Comparison of ENCODE assay signal across 8 cellular contexts in the genomic region with DNA sequence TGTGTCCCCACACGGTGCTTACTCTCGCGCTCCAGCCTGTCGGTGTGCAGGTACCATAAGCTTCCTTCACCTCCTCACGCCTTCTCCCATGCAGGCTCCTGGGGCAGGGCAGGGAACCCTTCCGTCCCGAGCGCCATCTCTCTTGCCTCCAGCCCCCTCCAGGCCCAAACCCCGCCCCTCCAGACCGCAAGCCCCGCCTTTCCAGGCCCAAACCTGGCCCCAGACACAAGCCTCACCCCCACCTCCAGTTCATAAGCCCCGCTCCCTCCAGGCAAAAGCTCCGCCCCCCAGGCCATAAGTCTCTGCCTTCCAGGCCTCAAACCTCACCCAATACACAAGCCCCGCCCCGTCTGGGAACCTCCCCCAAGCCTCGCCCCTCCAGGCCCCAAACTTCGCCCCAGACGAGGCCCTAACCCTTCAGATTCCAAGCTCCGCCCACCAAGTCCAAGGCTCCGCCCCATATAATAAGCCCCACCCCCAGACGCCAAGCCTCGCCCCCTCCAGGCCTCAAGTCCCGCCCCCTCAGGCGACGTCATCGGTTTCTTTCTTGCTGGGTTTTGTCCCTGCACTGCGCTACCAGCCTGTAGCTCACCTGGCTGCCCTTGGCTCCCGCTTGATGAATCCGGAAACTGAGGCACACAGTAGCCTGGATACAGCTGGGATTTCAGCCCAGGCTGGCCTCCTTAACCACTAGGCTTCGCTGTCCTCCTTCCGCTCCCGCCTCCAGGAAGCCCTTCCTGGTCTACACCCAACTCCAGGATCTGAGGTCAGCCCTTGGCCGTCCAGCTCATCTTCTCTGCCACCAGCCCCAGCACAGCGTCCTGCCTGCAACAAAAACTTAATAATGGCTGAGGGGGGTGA. TPM values are rescaled to one million over a fixed set of nuclear protein-coding genes. Genes with fewer than 3 reads are reported as not detected.
DNase-seq lines count a peak whose midpoint lies in the region; ATAC-seq, FAIRE-seq and TF ChIP-seq lines count a peak whose summit lies in the region.

No MANE protein-coding gene starts in this region.

- ATAC-seq in pancreas = peak in 3 of 4 donors; percentile 1 to 19 (median 10)
- no peak for ATAC-seq in HG02973 (IDR thresholded peaks at IDR 0.05; ENCODE audit: unreplicated experiment)
- ATAC-seq in HG02970 (IDR thresholded peaks at IDR 0.05; ENCODE audit: low FRiP score, unreplicated experiment) = no peak

- H3K36me3 ChIP-seq in HEK293 (ENCODE audit: control insufficient read depth in 2 of 2, insufficient read depth in 1 of 2, low read length in 2 of 2) (peaks cover 0 to 18% of the 10 kb centered on the region in 2 experiments; a peak in 1 of 3 replicates), pancreas (peaks cover 3 to 14% (median 13%) of the 10 kb centered on the region in 3 donors)

- 50 to 52% methylated on average over 27 to 34 of the region's 34 CpGs for WGBS in pancreas, 2 donors

- no peaks in the 10 kb centered on the region for H3K27me3 ChIP-seq in pancreas

- TF ChIP-seq CTCF in HEK293 (tag by site-specific recombination; IDR thresholded peaks at IDR 0.05) = no peak
- no peak for TF ChIP-seq CTCF in pancreas (IDR thresholded peaks at IDR 0.05)

- intact Hi-C loops in pancreas (cut with DNase I) = no loop called here

- CTCF ChIA-PET in HEK293 (lab: Yijun Ruan, JAX) = interaction anchor here (0.6 to 1.0 kb wide), 2 partner anchors 16 to 35 kb away, joined by 3 to 7 read pairs; no protein-coding TSS in a partner anchor

- no peak overlapping the region for H3K27ac ChIP-seq in HEK293 (ENCODE audit: extremely low read depth, low read depth, low read length)
- peak overlapping the region in 2 of 4 donors; percentile 4 to 25 for H3K27ac ChIP-seq in pancreas

- DNase-seq in T-helper 9 cell (peak; percentile 71), pancreas (peak in 5 of 6 donors; percentile 61 to 87 (median 71)), GOT3 (lab: John Stamatoyannopoulos, UW) (no peak), RCC 7860 (ENCODE audit: low spot score) (no peak)
- DNase-seq in effector CD4-positive, alpha-beta T cell = peak; percentile 64

- H3K9me3 ChIP-seq in HEK293 (ENCODE audit: control insufficient read depth, insufficient read depth, low read depth, low read length) = no peaks in the 10 kb centered on the region
- no peaks in the 10 kb centered on the region for H3K9me3 ChIP-seq in pancreas

- H3K4me1 ChIP-seq in HEK293 (ENCODE audit: control insufficient read depth, insufficient read depth, low read length) (peaks cover 6% of the 10 kb centered on the region; the same call in 1 of the 2 replicates), pancreas (peaks cover 8 to 13% (median 8%) of the 10 kb centered on the region in 3 donors)

- H3K4me3 ChIP-seq in HEK293 (ENCODE audit: low read depth, low read length) (no peak overlapping the region), pancreas (no peak overlapping the region)

- FAIRE-seq in pancreas (lab: Jason Lieb, UNC) (no peak), RCC 7860 (lab: Jason Lieb, UNC) (no peak)

- POLR2A ChIA-PET in HEK293 (lab: Yijun Ruan, JAX) = interaction anchor here (0.5 to 3.2 kb wide), 6 partner anchors 14 to 124 kb away, joined by 3 to 17 read pairs (median 4); no protein-coding TSS in a partner anchor

TF ChIP-seq in HEK293, 187 proteins besides CTCF, POLR2A, EP300 and RAD21 (continues in another document):
- TF ChIP-seq, protein P1, sequence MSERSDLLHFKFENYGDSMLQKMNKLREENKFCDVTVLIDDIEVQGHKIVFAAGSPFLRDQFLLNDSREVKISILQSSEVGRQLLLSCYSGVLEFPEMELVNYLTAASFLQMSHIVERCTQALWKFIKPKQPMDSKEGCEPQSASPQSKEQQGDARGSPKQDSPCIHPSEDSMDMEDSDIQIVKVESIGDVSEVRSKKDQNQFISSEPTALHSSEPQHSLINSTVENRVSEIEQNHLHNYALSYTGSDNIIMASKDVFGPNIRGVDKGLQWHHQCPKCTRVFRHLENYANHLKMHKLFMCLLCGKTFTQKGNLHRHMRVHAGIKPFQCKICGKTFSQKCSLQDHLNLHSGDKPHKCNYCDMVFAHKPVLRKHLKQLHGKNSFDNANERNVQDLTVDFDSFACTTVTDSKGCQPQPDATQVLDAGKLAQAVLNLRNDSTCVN (tag by site-specific recombination; optimal IDR thresholded peaks at IDR 0.05) = no peak
- TF ChIP-seq ZNF248 (tag by site-specific recombination; IDR thresholded peaks at IDR 0.05) = no peak
- no peak for TF ChIP-seq BCL11B (tag by site-specific recombination; IDR thresholded peaks at IDR 0.05; ENCODE audit: low read depth)
- no peak for TF ChIP-seq ZNF558 (tag by site-specific recombination; IDR thresholded peaks at IDR 0.05)
- TF ChIP-seq ZNF510 (tag by site-specific recombination; IDR thresholded peaks at IDR 0.05; ENCODE audit: insufficient replicate concordance) = no peak
- no peak for TF ChIP-seq ZNF335 (tag by site-specific recombination; conservative IDR thresholded peaks at IDR 0.05)
- TF ChIP-seq ZNF677 (tag by site-specific recombination; IDR thresholded peaks at IDR 0.05) = no peak
- no peak for TF ChIP-seq FEZF1 (tag by site-specific recombination; IDR thresholded peaks at IDR 0.05)
- no peak for TF ChIP-seq ZNF571 (tag by site-specific recombination; IDR thresholded peaks at IDR 0.05)
- TF ChIP-seq ZNF140 (tag by site-specific recombination; IDR thresholded peaks at IDR 0.05) = no peak
- TF ChIP-seq ZNF184 (tag by site-specific recombination; IDR thresholded peaks at IDR 0.05) = 0 out of 2 replicates have a peak, but pooled peaks have one; percentile 4
- no peak for TF ChIP-seq ZNF544 (tag by site-specific recombination; IDR thresholded peaks at IDR 0.05)
- TF ChIP-seq ZNF654 (tag by site-specific recombination; IDR thresholded peaks at IDR 0.05; ENCODE audit: low read depth) = no peak
- TF ChIP-seq ZFHX2 (tag by site-specific recombination; conservative IDR thresholded peaks at IDR 0.05) = no peak
- TF ChIP-seq ZNF48 (tag by site-specific recombination; IDR thresholded peaks at IDR 0.05) = no peak
- TF ChIP-seq ZNF843 (tag by site-specific recombination; IDR thresholded peaks at IDR 0.05) = no peak
- peak; percentile 30; the same call in 1 of the 2 replicates for TF ChIP-seq KLF9 (tag by site-specific recombination; IDR thresholded peaks at IDR 0.05; ENCODE audit: low read depth)
- no peak for TF ChIP-seq ZNF585B (tag by site-specific recombination; IDR thresholded peaks at IDR 0.05)
- TF ChIP-seq ZNF16 (tag by site-specific recombination; IDR thresholded peaks at IDR 0.05; ENCODE audit: low read depth) = peak; percentile 33; the same call in 1 of the 2 replicates
- no peak for TF ChIP-seq ZNF121 (tag by site-specific recombination; IDR thresholded peaks at IDR 0.05)
- TF ChIP-seq ZNF791 (tag by site-specific recombination; IDR thresholded peaks at IDR 0.05) = no peak
- TF ChIP-seq MZF1 (tag by site-specific recombination; IDR thresholded peaks at IDR 0.05; ENCODE audit: borderline replicate concordance) = no peak
- TF ChIP-seq SCRT2 (tag by site-specific recombination; IDR thresholded peaks at IDR 0.05) = no peak
- no peak for TF ChIP-seq SCRT1 (tag by site-specific recombination; IDR thresholded peaks at IDR 0.05; ENCODE audit: borderline replicate concordance)
- TF ChIP-seq, protein P2, sequence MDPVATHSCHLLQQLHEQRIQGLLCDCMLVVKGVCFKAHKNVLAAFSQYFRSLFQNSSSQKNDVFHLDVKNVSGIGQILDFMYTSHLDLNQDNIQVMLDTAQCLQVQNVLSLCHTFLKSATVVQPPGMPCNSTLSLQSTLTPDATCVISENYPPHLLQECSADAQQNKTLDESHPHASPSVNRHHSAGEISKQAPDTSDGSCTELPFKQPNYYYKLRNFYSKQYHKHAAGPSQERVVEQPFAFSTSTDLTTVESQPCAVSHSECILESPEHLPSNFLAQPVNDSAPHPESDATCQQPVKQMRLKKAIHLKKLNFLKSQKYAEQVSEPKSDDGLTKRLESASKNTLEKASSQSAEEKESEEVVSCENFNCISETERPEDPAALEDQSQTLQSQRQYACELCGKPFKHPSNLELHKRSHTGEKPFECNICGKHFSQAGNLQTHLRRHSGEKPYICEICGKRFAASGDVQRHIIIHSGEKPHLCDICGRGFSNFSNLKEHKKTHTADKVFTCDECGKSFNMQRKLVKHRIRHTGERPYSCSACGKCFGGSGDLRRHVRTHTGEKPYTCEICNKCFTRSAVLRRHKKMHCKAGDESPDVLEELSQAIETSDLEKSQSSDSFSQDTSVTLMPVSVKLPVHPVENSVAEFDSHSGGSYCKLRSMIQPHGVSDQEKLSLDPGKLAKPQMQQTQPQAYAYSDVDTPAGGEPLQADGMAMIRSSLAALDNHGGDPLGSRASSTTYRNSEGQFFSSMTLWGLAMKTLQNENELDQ (tag by site-specific recombination; IDR thresholded peaks at IDR 0.05; ENCODE audit: low read depth) = no peak
- no peak for TF ChIP-seq REPIN1 (tag by site-specific recombination; IDR thresholded peaks at IDR 0.05; ENCODE audit: low read depth)
- no peak for TF ChIP-seq ZNF391 (tag by site-specific recombination; IDR thresholded peaks at IDR 0.05; ENCODE audit: borderline replicate concordance, low read depth)
- peak; percentile 63 for TF ChIP-seq SP2 (tag by site-specific recombination; IDR thresholded peaks at IDR 0.05)

RNA-seq across cellular contexts. Expression of a gene that starts 16.1 kb away (rescaled TPM):
- 100 to 1,000 TPM; 178 to 446 (median 252) TPM for total RNA-seq in pancreas
- polyA plus RNA-seq in pancreas = 100 to 1,000 TPM; 102 to 143 TPM

RNA-seq across cellular contexts. Expression of a gene that starts 19.4 kb away (rescaled TPM):
- 10 to 100 TPM; 33.9 to 46.4 (median 36.6) TPM for total RNA-seq in pancreas
- 10 to 100 TPM; 35.6 to 44.4 TPM for polyA plus RNA-seq in pancreas

Comparison
In these comparisons a context has a peak if more than half of its experiments do, and no peak if none do; other contexts are left out.
1. DNase-seq: peak in T-helper 9 cell (single experiment), effector CD4-positive, alpha-beta T cell (single experiment) and pancreas (5 of 6); none in GOT3 (single experiment) and RCC 7860 (single experiment).
2. ATAC-seq: peak in pancreas (3 of 4); none in HG02973 (single experiment) and HG02970 (single experiment).